ENCODE assay signal across 13 cellular contexts in the genomic region with DNA sequence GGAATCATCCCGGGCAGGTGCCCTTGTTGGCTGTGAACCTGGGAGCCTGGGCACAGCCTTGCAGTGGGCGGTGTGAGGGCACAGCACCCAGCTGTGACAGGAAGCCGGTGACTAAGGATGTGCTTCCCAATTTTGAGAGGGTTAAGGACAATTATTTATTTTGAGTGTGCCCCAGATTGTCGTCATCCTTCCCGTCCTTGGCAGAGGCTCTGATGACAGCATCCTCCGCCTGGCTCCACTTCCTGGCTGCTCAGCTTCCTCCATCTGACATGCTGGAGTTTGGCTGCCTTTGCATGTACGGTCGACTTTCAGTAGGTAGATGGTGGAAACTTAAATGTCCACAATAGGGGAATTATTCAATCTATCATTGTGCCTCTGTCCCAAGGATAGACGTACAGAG.
DNase-seq lines count a peak whose midpoint lies in the region; ATAC-seq and TF ChIP-seq lines count a peak whose summit lies in the region.
"Had no signal": no experiment of that assay in that cellular context is flagged by ENCODE, and none has a peak within 500 bp of the region (broad histone marks: within the 10 kb centered on the region; RNA-seq: fewer than 3 reads in every experiment).

No MANE protein-coding gene starts in this region.

- H2BK20ac ChIP-seq in H9 (ENCODE audit: low read depth, low read length, poor library complexity, severe bottlenecking): no peak overlapping the region

- no peaks in the 10 kb centered on the region for H3K36me3 Mint-ChIP-seq in H9 (ENCODE audit: insufficient read depth in 1 of 3, low read depth in 3 of 3)
- H3K36me3 Mint-ChIP-seq: CD8-positive, alpha-beta memory T cell had no signal

- H2BK120ac ChIP-seq in H9 (ENCODE audit: low read depth, low read length, poor library complexity, severe bottlenecking): no peak overlapping the region

- no peak for TF ChIP-seq CTCF in H9 (conservative IDR thresholded peaks at IDR 0.05)

- no peak overlapping the region for H2AFZ ChIP-seq in H9 (ENCODE audit: low read length)

- H3K23ac ChIP-seq in H9 (ENCODE audit: insufficient read length, low read depth, low read length): no peak overlapping the region

- no peak overlapping the region for H3K14ac ChIP-seq in H9 (ENCODE audit: insufficient read depth, low read length)

- no peaks in the 10 kb centered on the region for H4K20me1 ChIP-seq in H9 (ENCODE audit: control insufficient read depth, insufficient read depth, insufficient read length)
- H4K20me1 ChIP-seq: BLaER1 had no signal

- no peak overlapping the region for H3T11ph ChIP-seq in H9 (ENCODE audit: low read length)

- no peak overlapping the region for H4K5ac ChIP-seq in H9 (ENCODE audit: insufficient read length, low read depth, low read length)

- no peak overlapping the region for H2BK12ac ChIP-seq in H9 (ENCODE audit: insufficient read length, low read depth, low read length)

- no peak overlapping the region for H4K8ac ChIP-seq in H9 (replicated peaks; ENCODE audit: insufficient read length, low read depth, low read length)

- DNase-seq in H9 (no peak), M059J (ENCODE audit: low read depth) (peak; percentile 46), inferior parietal cortex (ENCODE audit: extremely low spot score) (peak; percentile 10), HPDE6-E6E7 (ENCODE audit: extremely low spot score) (no peak), LoVo (ENCODE audit: low spot score) (no peak)
- DNase-seq: Caco-2; CD8-positive, alpha-beta memory T cell; DND-41; GDM1; HCEC 1CT had no signal

- H3K9ac ChIP-seq in H9 (ENCODE audit: extremely low read depth, insufficient read length, low read length): no peak overlapping the region
- H3K9ac ChIP-seq: BLaER1 had no signal

- no peak overlapping the region for H3K4ac ChIP-seq in H9 (ENCODE audit: low read depth, low read length)

- H3K56ac ChIP-seq in H9 (ENCODE audit: insufficient read length, low read depth, low read length): no peak overlapping the region

- H3K4me3 Mint-ChIP-seq in H9: no peak overlapping the region
- H3K4me3 Mint-ChIP-seq: CD8-positive, alpha-beta memory T cell had no signal

- peaks cover 10 to 20% of the 10 kb centered on the region in 2 experiments for H3K4me1 Mint-ChIP-seq in H9
- H3K4me1 Mint-ChIP-seq: CD8-positive, alpha-beta memory T cell had no signal

- H3K27me3 ChIP-seq in H9 (ENCODE audit: insufficient read depth, low read length): no peaks in the 10 kb centered on the region
- H3K27me3 ChIP-seq: BLaER1 had no signal

- H3K9me3 ChIP-seq in H9 (ENCODE audit: control insufficient read depth, low read depth, low read length): no peaks in the 10 kb centered on the region
- H3K9me3 ChIP-seq: A549, BLaER1, Caco-2 had no signal

- no peaks in the 10 kb centered on the region for H3K79me2 ChIP-seq in H9 (ENCODE audit: insufficient read depth, low read length)

- H3K23me2 ChIP-seq in H9 (ENCODE audit: insufficient read length, low read depth, low read length, poor library complexity, severe bottlenecking): no peaks in the 10 kb centered on the region

- H2AK5ac ChIP-seq in H9 (ENCODE audit: insufficient read length, low read length): peak overlapping the region; percentile 19

- no peak overlapping the region for H3K4me2 ChIP-seq in H9 (ENCODE audit: insufficient read depth, insufficient read length, low read length)
- H3K4me2 ChIP-seq: A549, BLaER1 had no signal

- H3K9me3 Mint-ChIP-seq in H9: no peaks in the 10 kb centered on the region

- peaks cover 7% of the 10 kb centered on the region for H3K27me3 Mint-ChIP-seq in H9 (ENCODE audit: low read depth)

- no CpG with 5 or more reads among the region's 9 CpGs for WGBS in H9 (ENCODE audit: extremely low coverage, insufficient read length, low lambda C conversion rate)

- H3K27ac ChIP-seq in H9 (ENCODE audit: insufficient read length, low read depth, low read length): no peak overlapping the region
- H3K27ac ChIP-seq: A549, BLaER1 had no signal

- H4K91ac ChIP-seq in H9 (ENCODE audit: insufficient read length, low read depth, low read length): no peak overlapping the region

- H3K79me1 ChIP-seq in H9 (ENCODE audit: insufficient read depth, low read depth, low read length, poor library complexity, severe bottlenecking): no peaks in the 10 kb centered on the region

- no peaks in the 10 kb centered on the region; the same call in 1 of the 2 replicates for H3K4me1 ChIP-seq in H9 (ENCODE audit: insufficient read depth, low read length)
- H3K4me1 ChIP-seq: A549, BLaER1, Caco-2 had no signal

- no peak overlapping the region for H2BK5ac ChIP-seq in H9 (ENCODE audit: insufficient read length, low read length)

- no peak overlapping the region for H2BK15ac ChIP-seq in H9 (ENCODE audit: low read depth, low read length)

- no peak overlapping the region for H3K18ac ChIP-seq in H9 (ENCODE audit: insufficient read length, low read depth, low read length)

- ATAC-seq in HG03045 (IDR thresholded peaks at IDR 0.05; ENCODE audit: unreplicated experiment): no peak
- ATAC-seq: A549 had no signal

- H3K27ac Mint-ChIP-seq in H9: no peak overlapping the region
- H3K27ac Mint-ChIP-seq: CD8-positive, alpha-beta memory T cell had no signal

Comparison
In these comparisons a context has a peak if more than half of its experiments do, and no peak if none do; other contexts are left out.
1. DNase-seq: peak in M059J (single experiment) and inferior parietal cortex (single experiment); none in H9 (single experiment), HPDE6-E6E7 (single experiment) and LoVo (single experiment).